Comparison of ENCODE assay signal across 28 cellular contexts in the genomic region with DNA sequence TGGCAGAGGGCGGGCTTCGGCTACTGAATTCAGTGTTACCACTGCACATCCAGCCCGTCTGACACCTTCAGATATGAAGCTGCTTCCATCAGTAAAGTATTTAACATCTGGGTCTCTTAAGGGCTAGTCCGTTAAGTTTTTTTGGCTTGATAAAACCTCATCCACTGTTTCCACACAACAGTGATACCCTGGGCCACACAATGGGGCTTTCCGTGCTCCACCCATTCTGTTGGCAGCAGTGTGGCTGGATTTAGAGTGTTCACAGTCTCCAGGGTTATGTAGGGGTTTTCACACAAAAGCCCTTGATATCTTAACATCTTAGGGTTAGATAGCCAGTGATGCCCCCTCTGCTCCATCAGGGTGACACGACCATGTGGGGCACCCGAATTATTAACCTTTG.
"Had no signal": no experiment of that assay in that cellular context is flagged by ENCODE, and none has a peak within 500 bp of the region (broad histone marks: within the 10 kb centered on the region; RNA-seq: fewer than 3 reads in every experiment).

No MANE protein-coding gene starts in this region.

- H3K4me3 ChIP-seq: pancreas, prostate gland, skin epidermis, smooth muscle cell, spleen, suprapubic skin, testis, thyroid gland, tibial nerve, upper lobe of left lung, uterus had no signal

- DNase-seq: naive B cell; naive thymus-derived CD8-positive, alpha-beta T cell; nucleus accumbens; pancreas; spleen; stimulated activated CD4-positive, alpha-beta T cell treated with anti-CD3 and anti-CD28 coated beads, Interleukin-12 subunit alpha, Interleukin-12 subunit beta, amount 100 ng/mL, for 4 hours; stimulated activated CD4-positive, alpha-beta T cell treated with anti-CD3 and anti-CD28 coated beads, Interleukin-1b, Interleukin-23, amount 100 ng/mL, for 48 hours; stimulated activated CD4-positive, alpha-beta T cell treated with anti-CD3 and anti-CD28 coated beads, Interleukin-4, amount 100 ng/mL, for 1 hour; stimulated activated CD4-positive, alpha-beta T cell treated with anti-CD3 and anti-CD28 coated beads, Interleukin-4, amount 100 ng/mL, for 4 hours; stimulated activated CD8-positive, alpha-beta memory T cell treated with anti-CD3 and anti-CD28 coated beads, Interleukin-4, amount 100 ng/mL, for 48 hours; stimulated activated naive CD4-positive, alpha-beta T cell; stimulated activated naive CD8-positive, alpha-beta T cell treated with anti-CD3 and anti-CD28 coated beads, Interleukin-15, amount 100 ng/mL, for 72 hours; stimulated activated naive CD8-positive, alpha-beta T cell treated with anti-CD3 and anti-CD28 coated beads, Interleukin-15, Interleukin-2, amounts not matched to agents 100 U/mL and 50 U/mL, for 24 hours; substantia nigra; testis; thyroid gland; trophoblast cell; upper lobe of left lung; uterus had no signal

- H3K27ac ChIP-seq: neutrophil, pancreas, prostate gland, skin epidermis, spleen, suprapubic skin, testis, thyroid gland, tibial nerve, upper lobe of left lung, uterus had no signal

- H3K4me1 ChIP-seq: pancreas, prostate gland, spleen, suprapubic skin, testis, tibial nerve, upper lobe of left lung, uterus had no signal

- H3K27ac Mint-ChIP-seq: naive B cell; naive thymus-derived CD8-positive, alpha-beta T cell; natural killer cell treated with Interleukin-12 subunit alpha and Interleukin-12 subunit beta and Interleukin-15 and Interleukin-18, amount 100 ng/mL, for 72 hours; stimulated activated memory B cell treated with anti-CD40 and anti-IgM and Interleukin-4, amounts not matched to agents 10 μg/mL and 1 μg/mL and 100 μg/mL, for 72 hours; stimulated activated naive CD8-positive, alpha-beta T cell treated with anti-CD3 and anti-CD28 coated beads, Interleukin-15, amount 100 ng/mL, for 72 hours had no signal

- H3K9me3 Mint-ChIP-seq: stimulated activated memory B cell treated with anti-CD40 and anti-IgM and Interleukin-4, amounts not matched to agents 10 μg/mL and 1 μg/mL and 100 μg/mL, for 72 hours; stimulated activated naive CD8-positive, alpha-beta T cell treated with anti-CD3 and anti-CD28 coated beads, Interleukin-15, amount 100 ng/mL, for 72 hours had no signal

- H3K36me3 ChIP-seq: neutrophil, pancreas, prostate gland, spleen, suprapubic skin, thyroid gland, tibial nerve, upper lobe of left lung, uterus had no signal

- H3K4me1 Mint-ChIP-seq: naive B cell; stimulated activated memory B cell treated with anti-CD40 and anti-IgM and Interleukin-4, amounts not matched to agents 10 μg/mL and 1 μg/mL and 100 μg/mL, for 72 hours; stimulated activated naive CD8-positive, alpha-beta T cell treated with anti-CD3 and anti-CD28 coated beads, Interleukin-15, amount 100 ng/mL, for 72 hours had no signal

- ATAC-seq: naive thymus-derived CD8-positive, alpha-beta T cell; natural killer cell treated with Interleukin-12 subunit alpha and Interleukin-12 subunit beta and Interleukin-15 and Interleukin-18, amount 100 ng/mL, for 72 hours; pancreas; sciatic nerve; stimulated activated memory B cell treated with anti-CD40 and anti-IgM and Interleukin-4, amounts not matched to agents 10 μg/mL and 1 μg/mL and 100 μg/mL, for 72 hours; stimulated activated naive CD8-positive, alpha-beta T cell treated with anti-CD3 and anti-CD28 coated beads, Interleukin-15, amount 100 ng/mL, for 72 hours; stimulated activated naive CD8-positive, alpha-beta T cell treated with anti-CD3 and anti-CD28 coated beads, Interleukin-15, Interleukin-2, amounts not matched to agents 100 U/mL and 50 U/mL, for 24 hours had no signal

- H3K9me3 ChIP-seq: neutrophil, pancreas, prostate gland, suprapubic skin, testis, thyroid gland, tibial nerve, upper lobe of left lung, uterus had no signal

- H3K36me3 Mint-ChIP-seq: naive B cell; naive thymus-derived CD8-positive, alpha-beta T cell; natural killer cell treated with Interleukin-12 subunit alpha and Interleukin-12 subunit beta and Interleukin-15 and Interleukin-18, amount 100 ng/mL, for 72 hours; stimulated activated memory B cell treated with anti-CD40 and anti-IgM and Interleukin-4, amounts not matched to agents 10 μg/mL and 1 μg/mL and 100 μg/mL, for 72 hours had no signal

- H3K27me3 Mint-ChIP-seq: naive B cell; natural killer cell treated with Interleukin-12 subunit alpha and Interleukin-12 subunit beta and Interleukin-15 and Interleukin-18, amount 100 ng/mL, for 72 hours; stimulated activated memory B cell treated with anti-CD40 and anti-IgM and Interleukin-4, amounts not matched to agents 10 μg/mL and 1 μg/mL and 100 μg/mL, for 72 hours; stimulated activated naive CD8-positive, alpha-beta T cell treated with anti-CD3 and anti-CD28 coated beads, Interleukin-15, amount 100 ng/mL, for 72 hours had no signal

- H3K27me3 ChIP-seq: neutrophil, pancreas, spleen, suprapubic skin, testis, thyroid gland, tibial nerve, upper lobe of left lung, uterus had no signal

- FAIRE-seq: pancreas had no signal

- H3K4me3 Mint-ChIP-seq: naive B cell; naive thymus-derived CD8-positive, alpha-beta T cell; natural killer cell treated with Interleukin-12 subunit alpha and Interleukin-12 subunit beta and Interleukin-15 and Interleukin-18, amount 100 ng/mL, for 72 hours; stimulated activated memory B cell treated with anti-CD40 and anti-IgM and Interleukin-4, amounts not matched to agents 10 μg/mL and 1 μg/mL and 100 μg/mL, for 72 hours; stimulated activated naive CD8-positive, alpha-beta T cell treated with anti-CD3 and anti-CD28 coated beads, Interleukin-15, amount 100 ng/mL, for 72 hours had no signal
